In the genomic region with DNA sequence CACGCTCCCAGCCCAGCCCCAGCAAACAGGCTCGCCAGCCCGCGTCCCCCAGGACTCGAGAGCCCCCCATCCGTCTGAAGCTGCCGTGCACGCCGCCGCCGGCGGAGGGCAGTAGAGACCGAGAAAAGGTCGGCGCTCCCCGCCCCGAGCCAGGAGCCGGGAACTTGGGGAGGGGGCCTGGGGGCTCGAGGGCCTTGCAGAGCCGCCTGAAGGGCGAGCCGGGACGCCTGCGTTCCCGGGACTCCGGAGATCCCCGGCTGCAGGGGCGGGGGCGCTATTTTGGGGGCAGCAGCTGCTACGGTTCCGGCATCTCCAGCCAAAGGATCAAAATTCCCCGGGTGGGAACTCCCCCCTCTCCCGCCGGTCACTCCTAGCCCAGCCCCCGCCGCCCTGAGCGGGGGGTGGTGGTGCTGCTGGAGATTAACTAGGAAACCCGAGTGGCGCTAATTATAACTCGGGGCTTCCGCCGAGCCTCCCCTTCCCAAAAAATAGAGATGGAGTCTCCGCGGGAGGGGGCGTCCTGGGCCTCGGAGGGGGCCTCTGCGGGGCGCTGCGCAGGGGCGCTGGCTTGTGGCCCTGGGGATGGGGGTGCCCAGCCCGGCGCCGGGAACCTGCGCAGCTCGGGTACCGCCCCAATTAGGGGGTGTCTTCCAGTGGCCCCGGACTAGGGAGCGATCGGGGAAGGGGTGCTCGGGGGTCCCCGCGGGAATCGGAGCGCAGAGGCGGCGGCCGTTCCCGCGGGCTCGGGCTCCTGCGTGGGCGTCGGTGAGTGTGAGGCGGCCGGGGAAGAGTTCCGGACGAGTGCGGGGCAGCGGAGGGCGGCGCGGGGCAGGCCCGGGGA, we compare ENCODE assay signal across 8 cellular contexts. TPM values are rescaled to one million over a fixed set of nuclear protein-coding genes. Genes with fewer than 3 reads are reported as not detected.
DNase-seq lines count a peak whose midpoint lies in the region; ATAC-seq and TF ChIP-seq lines count a peak whose summit lies in the region.

No MANE protein-coding gene starts in this region.

- H3K9me3 ChIP-seq in neural progenitor cell (ENCODE audit: low read depth), result no peaks in the 10 kb centered on the region

- TF ChIP-seq CTCF in Calu3 (IDR thresholded peaks at IDR 0.05; ENCODE audit: unreplicated experiment) (peak; percentile 83), fibroblast of pulmonary artery (IDR thresholded peaks at IDR 0.05; ENCODE audit: low read length, missing control alignments) (peak; percentile 66), neural progenitor cell (IDR thresholded peaks at IDR 0.05) (peak; percentile 93)

- peak overlapping the region; percentile 51 for H3K4me3 ChIP-seq in fibroblast of pulmonary artery (replicated peaks; ENCODE audit: low read depth, low read length)
- peak overlapping the region; percentile 51 for H3K4me3 ChIP-seq in neural progenitor cell

- no peaks in the 10 kb centered on the region for H3K9me3 Mint-ChIP-seq in Calu3 (ENCODE audit: low read depth, unreplicated experiment)
- H3K9me3 Mint-ChIP-seq in neural progenitor cell, result no peaks in the 10 kb centered on the region

- peaks cover 34% of the 10 kb centered on the region for H3K27me3 ChIP-seq in neural progenitor cell

- H3K27me3 Mint-ChIP-seq in Calu3 (ENCODE audit: unreplicated experiment), result peaks cover 23% of the 10 kb centered on the region
- H3K27me3 Mint-ChIP-seq in neural progenitor cell (ENCODE audit: insufficient read depth, low read depth), result peaks cover 28% of the 10 kb centered on the region

- H3K4me3 Mint-ChIP-seq in Calu3 (ENCODE audit: low read depth, unreplicated experiment), result peak overlapping the region; percentile 71
- no peak overlapping the region for H3K4me3 Mint-ChIP-seq in neural progenitor cell

- H3K27ac Mint-ChIP-seq in Calu3 (ENCODE audit: unreplicated experiment) (no peak overlapping the region), neural progenitor cell (no peak overlapping the region)

- H3K27ac ChIP-seq in neural progenitor cell, result no peak overlapping the region

- peaks cover 20% of the 10 kb centered on the region for H3F3A ChIP-seq in neural progenitor cell (ENCODE audit: low read depth)

- TSS peak; percentile 47 for BruUV-seq in Calu3 (replicated peaks; lab: Mats Ljungman, UMichigan)

- no peaks in the 10 kb centered on the region for H3K36me3 ChIP-seq in neural progenitor cell

- no peak overlapping the region for H2AFZ ChIP-seq in neural progenitor cell (replicated peaks)

- no peak overlapping the region for H3K9ac ChIP-seq in neural progenitor cell

- CTCF ChIA-PET in Calu3 (lab: Charles Lee), result interaction anchor here (0.7 kb wide), 1 partner anchor 200 kb away, joined by 4 read pairs; no protein-coding TSS in a partner anchor

- ATAC-seq in GM21576 (IDR thresholded peaks at IDR 0.05; ENCODE audit: unreplicated experiment), result no peak
- no peak for ATAC-seq in GM19324 (IDR thresholded peaks at IDR 0.05; ENCODE audit: low FRiP score, unreplicated experiment)

- peaks cover 5% of the 10 kb centered on the region for H4K20me1 ChIP-seq in neural progenitor cell (ENCODE audit: low read depth)

- peak overlapping the region; percentile 86 for H3K4me2 ChIP-seq in neural progenitor cell

- intact Hi-C loops in Calu3 (cut with micrococcal nuclease; ENCODE audit: unreplicated experiment), result loop anchor here (10.0 kb wide), 1 partner anchor 70 kb away; the partner anchor contains the start of gene MUC12

- H3K36me3 Mint-ChIP-seq in Calu3 (ENCODE audit: insufficient read depth, unreplicated experiment) (peaks cover 22% of the 10 kb centered on the region), neural progenitor cell (no peaks in the 10 kb centered on the region)

- peaks cover 8% of the 10 kb centered on the region for H3K4me1 ChIP-seq in neural progenitor cell

- in situ Hi-C loops in KBM-7 (cut with MboI; ENCODE audit: low pct_unique_long_range_greater_than_20kb, low sequenced_read_pairs), result no loop called here

- H3K79me2 ChIP-seq in neural progenitor cell (ENCODE audit: low read depth), result no peaks in the 10 kb centered on the region

- DNase-seq in Calu3 (peak; percentile 61), KBM-7 (peak; percentile 66), activated T-cell treated with anti-CD3 and anti-CD28 coated beads for 24 hours (ENCODE audit: low read depth) (peak; percentile 43), fibroblast of pulmonary artery (ENCODE audit: low read depth) (no peak), neural progenitor cell (ENCODE audit: low spot score) (peak; percentile 93), DMS114 treated with DMSO at 0.1 percent for 48 hours (lab: John Stamatoyannopoulos, UW; ENCODE audit: unreplicated experiment) (no peak)

- H3K4me1 Mint-ChIP-seq in Calu3 (ENCODE audit: low read depth, unreplicated experiment), result peaks cover 19% of the 10 kb centered on the region
- H3K4me1 Mint-ChIP-seq in neural progenitor cell, result peaks cover 27% of the 10 kb centered on the region

RNA-seq across cellular contexts. Expression of gene ACHE, which starts 0.6 kb away (rescaled TPM):
- total RNA-seq in Calu3 (2022) (3.2 and 11.3 TPM in 2 replicates), neural progenitor cell (ENCODE audit: low replicate concordance) (0.90 TPM in 1 of 2 replicates, not detected in the other)

RNA-seq across cellular contexts. Expression of gene UFSP1, which starts 5.6 kb away (rescaled TPM):
- total RNA-seq in Calu3 (2022) (3.3 and 4.2 TPM in 2 replicates), neural progenitor cell (ENCODE audit: low replicate concordance) (4.0 TPM in 1 of 2 replicates, not detected in the other)

RNA-seq across cellular contexts. Expression of gene SRRT, which starts 20.2 kb away (rescaled TPM):
- total RNA-seq in Calu3 (2022) (151 and 157 TPM in 2 replicates), neural progenitor cell (ENCODE audit: low replicate concordance) (60.4 and 108 TPM in 2 replicates)

RNA-seq across cellular contexts. Expression of gene TRIP6, which starts 27.9 kb away (rescaled TPM):
- total RNA-seq in Calu3 (2022) (50.0 and 63.5 TPM in 2 replicates), neural progenitor cell (ENCODE audit: low replicate concordance) (14.9 and 49.5 TPM in 2 replicates)

RNA-seq across cellular contexts. Expression of gene SLC12A9, which starts 42.6 kb away (rescaled TPM):
- 29.9 and 36.6 TPM in 2 replicates for total RNA-seq in Calu3 (2022)
- 3.5 and 18.6 TPM in 2 replicates for total RNA-seq in neural progenitor cell (ENCODE audit: low replicate concordance)

Comparison
In these comparisons a context has a peak if more than half of its experiments do, and no peak if none do; other contexts are left out.
1. DNase-seq: peak in Calu3 (single experiment), KBM-7 (single experiment), activated T-cell treated with anti-CD3 and anti-CD28 coated beads for 24 hours (single experiment) and neural progenitor cell (single experiment); none in fibroblast of pulmonary artery (single experiment) and DMS114 treated with DMSO at 0.1 percent for 48 hours (single experiment).
2. Peak in every context shown above with its lines, with median percentiles within 50 percentile points of each other: CTCF ChIP-seq.